20 cellular contexts compared by ENCODE assay signal in genomic region chr1:54814148-54814498, GRCh38. TPM values are rescaled to one million over a fixed set of nuclear protein-coding genes. Genes with fewer than 3 reads are reported as not detected.
DNase-seq lines count a peak whose midpoint lies in the region; ATAC-seq and TF ChIP-seq lines count a peak whose summit lies in the region.
"Had no signal": no experiment of that assay in that cellular context is flagged by ENCODE, and none has a peak within 500 bp of the region (broad histone marks: within the 10 kb centered on the region; RNA-seq: fewer than 3 reads in every experiment).

No MANE protein-coding gene starts in this region.

- no peak overlapping the region for H3K4me3 ChIP-seq in H7 (ENCODE audit: insufficient read depth, low read depth, low read length)
- H3K4me3 ChIP-seq: adrenal gland, upper lobe of right lung had no signal

- peak; percentile 76 for ATAC-seq in left colon
- no peak for ATAC-seq in stimulated activated effector memory CD8-positive, alpha-beta T cell treated with anti-CD3 and anti-CD28 coated beads, Interleukin-12 subunit alpha, Interleukin-12 subunit beta, amount 100 ng/mL, for 72 hours
- ATAC-seq: SK-N-SH treated with all-trans-retinoic acid at 6 μM for 48 hours; stimulated activated naive CD8-positive, alpha-beta T cell treated with anti-CD3 and anti-CD28 coated beads, Interleukin-15, amount 100 ng/mL, for 72 hours; upper lobe of right lung had no signal

- H3K9me3 Mint-ChIP-seq in stimulated activated effector memory CD8-positive, alpha-beta T cell treated with anti-CD3 and anti-CD28 coated beads, Interleukin-12 subunit alpha, Interleukin-12 subunit beta, amount 100 ng/mL, for 72 hours: no peaks in the 10 kb centered on the region
- H3K9me3 Mint-ChIP-seq in CD14-positive monocyte: peaks cover 0 to 3% (median 0%) of the 10 kb centered on the region in 7 donors
- H3K9me3 Mint-ChIP-seq: IgD-negative memory B cell; stimulated activated naive CD8-positive, alpha-beta T cell treated with anti-CD3 and anti-CD28 coated beads, Interleukin-15, amount 100 ng/mL, for 72 hours had no signal

- no peak for TF ChIP-seq CTCF in CD14-positive monocyte (IDR thresholded peaks at IDR 0.05)

- H3K27ac Mint-ChIP-seq in stimulated activated effector memory CD8-positive, alpha-beta T cell treated with anti-CD3 and anti-CD28 coated beads, Interleukin-12 subunit alpha, Interleukin-12 subunit beta, amount 100 ng/mL, for 72 hours: peak overlapping the region; percentile 65
- no peak overlapping the region for H3K27ac Mint-ChIP-seq in CD14-positive monocyte

- no peaks in the 10 kb centered on the region for H3K36me3 Mint-ChIP-seq in stimulated activated effector memory CD8-positive, alpha-beta T cell treated with anti-CD3 and anti-CD28 coated beads, Interleukin-12 subunit alpha, Interleukin-12 subunit beta, amount 100 ng/mL, for 72 hours
- H3K36me3 Mint-ChIP-seq in CD14-positive monocyte: no peaks in the 10 kb centered on the region
- H3K36me3 Mint-ChIP-seq: IgD-negative memory B cell had no signal

- no peaks in the 10 kb centered on the region for H3K27me3 Mint-ChIP-seq in CD14-positive monocyte (ENCODE audit: low read depth in 3 of 3)
- H3K27me3 Mint-ChIP-seq: stimulated activated naive CD8-positive, alpha-beta T cell treated with anti-CD3 and anti-CD28 coated beads, Interleukin-15, amount 100 ng/mL, for 72 hours had no signal

- intact Hi-C loops in left colon (cut with DNase I, micrococcal nuclease): loop anchor here in 1 of 2 donors (10.0 kb wide), 1 partner anchor 309 kb away; no protein-coding TSS in a partner anchor
- intact Hi-C loops in CD14-positive monocyte (cut with micrococcal nuclease): no loop called here

- no peaks in the 10 kb centered on the region; the same call in 1 of the 2 replicates for H3K27me3 ChIP-seq in H7 (ENCODE audit: control insufficient read depth, insufficient read depth, low read length)
- H3K27me3 ChIP-seq: adrenal gland, upper lobe of right lung had no signal

- DNase-seq in H7: peak; percentile 67
- peak; percentile 40 for DNase-seq in activated CD8-positive, alpha-beta memory T cell treated with anti-CD3 and anti-CD28 coated beads, Interleukin-2, amount 50 U/mL, for 48 hours
- peak; percentile 77 to 79 for DNase-seq in left colon
- peak in 1 of 2 donors; percentile 44 for DNase-seq in stimulated activated effector memory CD8-positive, alpha-beta T cell treated with anti-CD3 and anti-CD28 coated beads, Interleukin-12 subunit alpha, Interleukin-12 subunit beta, amount 100 ng/mL, for 72 hours (ENCODE audit: low spot score in 2 of 2)
- no peak for DNase-seq in globus pallidus (ENCODE audit: low spot score)
- no peak for DNase-seq in H4 (ENCODE audit: low spot score)
- DNase-seq in effector CD8-positive, alpha-beta T cell (lab: John Stamatoyannopoulos, UW): no peak
- DNase-seq in CD14-positive monocyte (ENCODE audit: low spot score): no peak
- DNase-seq: activated T-cell treated with anti-CD3 and anti-CD28 coated beads, Interleukin-2, amount 50 U/mL, for 1 hour; C1 segment of cervical spinal cord; NCI-H1436 treated with DMSO at 0.1 percent for 48 hours; NCI-H510A; occipital lobe; retina; stimulated activated naive CD8-positive, alpha-beta T cell treated with anti-CD3 and anti-CD28 coated beads, Interleukin-15, amount 100 ng/mL, for 72 hours; upper lobe of right lung; WERI-Rb-1 had no signal

- no peak overlapping the region for H3K4me3 Mint-ChIP-seq in stimulated activated effector memory CD8-positive, alpha-beta T cell treated with anti-CD3 and anti-CD28 coated beads, Interleukin-12 subunit alpha, Interleukin-12 subunit beta, amount 100 ng/mL, for 72 hours
- no peak overlapping the region for H3K4me3 Mint-ChIP-seq in CD14-positive monocyte
- H3K4me3 Mint-ChIP-seq: IgD-negative memory B cell had no signal

- no peaks in the 10 kb centered on the region for H3K36me3 ChIP-seq in H7 (replicated peaks; ENCODE audit: control insufficient read depth, insufficient read depth, low read length)
- H3K36me3 ChIP-seq: adrenal gland, upper lobe of right lung, WERI-Rb-1 had no signal

- H3K4me1 Mint-ChIP-seq in stimulated activated effector memory CD8-positive, alpha-beta T cell treated with anti-CD3 and anti-CD28 coated beads, Interleukin-12 subunit alpha, Interleukin-12 subunit beta, amount 100 ng/mL, for 72 hours: peaks cover 32% of the 10 kb centered on the region
- peaks cover 3% of the 10 kb centered on the region for H3K4me1 Mint-ChIP-seq in CD14-positive monocyte

RNA-seq across cellular contexts. Expression of gene TTC22, which starts 13.0 kb away (rescaled TPM):
- total RNA-seq in H7 (2014; rRNA removed; shearing (Covaris generic)): 0.92 and 1.2 TPM in 2 replicates
- total RNA-seq in left colon: 10 to 100 TPM; 88.7 to 94.5 TPM
- total RNA-seq in H4 (2014; rRNA removed; shearing (Covaris generic)): not detected in 2 replicates
- under 1 TPM in 1 of 2 donors, not detected in 1; 0.04 TPM for polyA plus RNA-seq in CD14-positive monocyte

RNA-seq across cellular contexts. Expression of gene PARS2, which starts 49.8 kb away (rescaled TPM):
- 25.2 and 27.9 TPM in 2 replicates for total RNA-seq in H7 (2014; rRNA removed; shearing (Covaris generic))
- total RNA-seq in left colon: 10 to 100 TPM in 1 of 2 donors, 1 to 10 TPM in 1; 9.3 to 11.3 TPM
- 6.1 and 7.0 TPM in 2 replicates for total RNA-seq in H4 (2014; rRNA removed; shearing (Covaris generic))
- 1 to 10 TPM in 1 of 2 donors, under 1 TPM in 1; 0.92 to 1.2 TPM for polyA plus RNA-seq in CD14-positive monocyte

Comparison
In these comparisons a context has a peak if more than half of its experiments do, and no peak if none do; other contexts are left out.
1. DNase-seq: peak in H7 (single experiment), activated CD8-positive, alpha-beta memory T cell treated with anti-CD3 and anti-CD28 coated beads, Interleukin-2, amount 50 U/mL, for 48 hours (single experiment) and left colon (2 of 2); none in globus pallidus (single experiment), H4 (single experiment), effector CD8-positive, alpha-beta T cell (single experiment) and CD14-positive monocyte (single experiment).
2. RNA of gene TTC22, which starts 13.0 kb away (total RNA-seq): 88.7 to 94.5 TPM in left colon; 0.92 to 1.2 TPM in H7 and not detected in H4; every median in the first group is over 10 times any median in the second.